In the genomic region with DNA sequence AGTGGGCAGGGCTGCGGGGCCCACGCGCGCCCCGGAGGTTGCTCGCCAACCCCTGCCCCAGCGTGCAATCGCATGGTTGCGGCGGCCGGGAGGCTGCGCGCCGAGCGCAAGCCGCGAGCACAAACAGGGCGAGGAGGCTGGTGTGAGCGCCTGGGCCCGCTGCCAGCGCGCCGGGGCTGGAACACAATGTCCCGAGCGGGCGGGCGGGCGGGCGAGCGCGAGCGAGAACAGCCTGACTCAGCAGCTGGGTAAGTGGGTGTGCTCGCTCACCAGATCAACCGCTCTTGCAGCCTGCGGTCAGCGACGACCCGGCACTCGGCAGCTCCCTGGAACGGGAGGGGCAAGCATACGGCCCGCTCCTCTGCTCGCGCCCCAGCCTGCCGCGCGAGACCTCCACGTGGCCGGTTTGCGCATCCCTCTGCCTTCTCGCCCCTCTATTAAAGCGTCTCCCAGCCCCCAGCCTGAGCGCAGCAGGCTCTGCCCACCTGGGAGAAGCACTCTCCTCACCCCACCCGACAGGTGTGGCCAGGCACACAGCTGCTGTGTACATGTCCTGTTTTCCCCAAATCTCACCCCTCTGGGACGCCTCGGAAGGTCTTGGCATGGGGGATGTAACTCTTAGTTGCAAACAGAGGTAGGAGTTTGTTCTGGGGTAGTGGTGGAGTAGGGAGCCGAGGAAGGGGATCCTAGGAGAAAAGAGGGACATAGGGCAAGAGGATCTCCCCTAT, we compare ENCODE assay signal across 8 cellular contexts. TPM values are rescaled to one million over a fixed set of nuclear protein-coding genes. Genes with fewer than 3 reads are reported as not detected.
A peak's percentile ranks its signal among the peaks of the same experiment; 100 is the strongest.
DNase-seq lines count a peak whose midpoint lies in the region; ATAC-seq and TF ChIP-seq lines count a peak whose summit lies in the region.

No MANE protein-coding gene starts in this region.

- CTCF ChIA-PET in BJ (lab: Yijun Ruan, JAX): interaction anchor here (1.0 to 4.8 kb wide), 3 partner anchors 9 to 144 kb away, joined by 3 to 24 read pairs (median 3); a partner anchor contains a TSS

- H3K27ac ChIP-seq in endodermal cell (ENCODE audit: low read depth, low read length): peak overlapping the region; percentile 87

- H3K4me3 Mint-ChIP-seq in endodermal cell (peak overlapping the region; percentile 63), mesothelial cell of epicardium (peak overlapping the region; percentile 76)

- H3K36me3 Mint-ChIP-seq in endodermal cell (ENCODE audit: low read depth): no peaks in the 10 kb centered on the region
- no peaks in the 10 kb centered on the region for H3K36me3 Mint-ChIP-seq in mesothelial cell of epicardium

- H3K27me3 Mint-ChIP-seq in endodermal cell (ENCODE audit: insufficient read depth): peaks cover 63% of the 10 kb centered on the region
- H3K27me3 Mint-ChIP-seq in mesothelial cell of epicardium (ENCODE audit: low read depth): peaks cover 11% of the 10 kb centered on the region

- DNase-seq in BJ (ENCODE audit: low read depth): no peak
- peak; percentile 81 for DNase-seq in HT-29 (ENCODE audit: low spot score)
- DNase-seq in NT2/D1 (ENCODE audit: low read depth, low spot score): no peak
- peak; percentile 82 for DNase-seq in activated CD8-positive, alpha-beta memory T cell treated with anti-CD3 and anti-CD28 coated beads, Interleukin-2, amount 50 U/mL, for 4 hours
- DNase-seq in endodermal cell: peak; percentile 82
- peak; percentile 68 to 85 for DNase-seq in mesothelial cell of epicardium (ENCODE audit: low spot score in 2 of 2, unreplicated experiment in 2 of 2)
- peak; percentile 64 for DNase-seq in stimulated activated CD8-positive, alpha-beta memory T cell treated with anti-CD3 and anti-CD28 coated beads, Interleukin-15, amount 100 ng/mL, for 24 hours (ENCODE audit: low read depth)

- H3K9me3 ChIP-seq in NT2/D1 (ENCODE audit: insufficient read depth, low read length) (no peaks in the 10 kb centered on the region), endodermal cell (ENCODE audit: control insufficient read depth, low read length) (no peaks in the 10 kb centered on the region)

- TF ChIP-seq CTCF in BJ (IDR thresholded peaks at IDR 0.05; ENCODE audit: insufficient read depth, low read depth, low read length): peak; percentile 7; the same call in 1 of the 2 replicates
- TF ChIP-seq CTCF in endodermal cell (conservative IDR thresholded peaks at IDR 0.05): no peak
- no peak for TF ChIP-seq CTCF in mesothelial cell of epicardium (IDR thresholded peaks at IDR 0.05; ENCODE audit: unreplicated experiment)

- POLR2A ChIA-PET in BJ (lab: Charles Lee): no interaction called here

- no peaks in the 10 kb centered on the region for H3K9me3 Mint-ChIP-seq in endodermal cell
- no peaks in the 10 kb centered on the region for H3K9me3 Mint-ChIP-seq in mesothelial cell of epicardium

- H3K36me3 ChIP-seq in BJ (ENCODE audit: control insufficient read depth, insufficient read depth, low read length): no peaks in the 10 kb centered on the region
- H3K36me3 ChIP-seq in NT2/D1 (ENCODE audit: insufficient read depth, insufficient read length, low read length): no peaks in the 10 kb centered on the region
- H3K36me3 ChIP-seq in endodermal cell (ENCODE audit: control insufficient read depth, insufficient read depth, low read length): no peaks in the 10 kb centered on the region

- H3K4me1 Mint-ChIP-seq in endodermal cell: peaks cover 43% of the 10 kb centered on the region
- H3K4me1 Mint-ChIP-seq in mesothelial cell of epicardium: peaks cover 54% of the 10 kb centered on the region

- H3K27ac Mint-ChIP-seq in endodermal cell: no peak overlapping the region
- peak overlapping the region; percentile 94 for H3K27ac Mint-ChIP-seq in mesothelial cell of epicardium

- peaks cover 5% of the 10 kb centered on the region for H3K4me1 ChIP-seq in NT2/D1 (ENCODE audit: insufficient read depth, insufficient read length)
- H3K4me1 ChIP-seq in endodermal cell (ENCODE audit: control insufficient read depth, insufficient read depth, low read length): peaks cover 16% of the 10 kb centered on the region

- H3K4me3 ChIP-seq in BJ (ENCODE audit: low read depth, low read length) (peak overlapping the region; percentile 55), NT2/D1 (ENCODE audit: insufficient read length, low read depth) (peak overlapping the region; percentile 74), endodermal cell (ENCODE audit: low read length) (peak overlapping the region; percentile 88)

- H3K9ac ChIP-seq in NT2/D1 (ENCODE audit: insufficient read length, low read depth) (peak overlapping the region; percentile 90), endodermal cell (ENCODE audit: extremely low read depth, low read length, poor library complexity, severe bottlenecking) (peak overlapping the region; percentile 44)

- H3K27me3 ChIP-seq in BJ (ENCODE audit: control insufficient read depth, insufficient read depth, low read length) (no peaks in the 10 kb centered on the region), NT2/D1 (ENCODE audit: insufficient read depth, insufficient read length) (no peaks in the 10 kb centered on the region), endodermal cell (ENCODE audit: control insufficient read depth, insufficient read depth, low read length, poor library complexity, severe bottlenecking) (peaks cover 24% of the 10 kb centered on the region)

- 0 to 2% methylated on average over 20 to 57 of the region's 57 CpGs for WGBS in endodermal cell (ENCODE audit: insufficient coverage in 1 of 2, insufficient read length in 1 of 2), 2 experiments

- ATAC-seq in GM19351 (IDR thresholded peaks at IDR 0.05; ENCODE audit: unreplicated experiment): peak; percentile 36

RNA-seq across cellular contexts. Expression of a gene that starts 8.7 kb away (rescaled TPM):
- 0.56 and 0.96 TPM in 2 replicates for polyA plus RNA-seq in BJ (2011; rRNA removed)
- polyA minus RNA-seq in BJ (2011; rRNA and poly(A)+ RNA removed): 1.6 TPM in 1 of 2 replicates, not detected in the other
- not detected in 2 replicates for total RNA-seq in HT-29 (2014; rRNA removed; shearing (Covaris generic))
- total RNA-seq in endodermal cell: under 1 TPM; 0.57 to 0.93 TPM
- polyA plus RNA-seq in endodermal cell (2013, experiment 1 of 2): 2.4 TPM
- polyA plus RNA-seq in endodermal cell (2013, experiment 2 of 2): 1.8 TPM
- total RNA-seq in mesothelial cell of epicardium: 3.3 to 4.9 TPM (median 4.2 TPM) in 3 replicates

RNA-seq across cellular contexts. Expression of a gene that starts 39.4 kb away (rescaled TPM):
- polyA plus RNA-seq in BJ (2011; rRNA removed): 1.6 and 2.3 TPM in 2 replicates
- polyA minus RNA-seq in BJ (2011; rRNA and poly(A)+ RNA removed): 0.85 and 1.4 TPM in 2 replicates
- 6.6 and 7.7 TPM in 2 replicates for total RNA-seq in HT-29 (2014; rRNA removed; shearing (Covaris generic))
- total RNA-seq in endodermal cell (10 to 100 TPM; 27.0 to 53.3 TPM), mesothelial cell of epicardium (7.3 to 7.6 TPM (median 7.3 TPM) in 3 replicates)
- 22.6 TPM for polyA plus RNA-seq in endodermal cell (2013, experiment 1 of 2)
- polyA plus RNA-seq in endodermal cell (2013, experiment 2 of 2): 22.4 TPM

RNA-seq across cellular contexts. Expression of a gene that starts 48.3 kb away (rescaled TPM):
- polyA plus RNA-seq in BJ (2011; rRNA removed): not detected in 2 replicates
- polyA minus RNA-seq in BJ (2011; rRNA and poly(A)+ RNA removed): not detected in 2 replicates
- total RNA-seq in HT-29 (2014; rRNA removed; shearing (Covaris generic)): not detected in 2 replicates
- 1 to 10 TPM; 1.1 to 2.1 TPM for total RNA-seq in endodermal cell
- 1.1 TPM for polyA plus RNA-seq in endodermal cell (2013, experiment 1 of 2)
- polyA plus RNA-seq in endodermal cell (2013, experiment 2 of 2): 0.95 TPM
- not detected in 3 replicates for total RNA-seq in mesothelial cell of epicardium

RNA-seq across cellular contexts. Expression of a gene that starts 52.7 kb away (rescaled TPM):
- polyA plus RNA-seq in BJ (2011; rRNA removed): not detected in 2 replicates
- polyA minus RNA-seq in BJ (2011; rRNA and poly(A)+ RNA removed): not detected in 2 replicates
- not detected in 2 replicates for total RNA-seq in HT-29 (2014; rRNA removed; shearing (Covaris generic))
- total RNA-seq in endodermal cell (not detected), mesothelial cell of epicardium (0.40 TPM in 1 of 3 replicates, not detected in the others)
- polyA plus RNA-seq in endodermal cell (2013, experiment 1 of 2): not detected
- polyA plus RNA-seq in endodermal cell (2013, experiment 2 of 2): not detected

Comparison
In these comparisons a context has a peak if more than half of its experiments do, and no peak if none do; other contexts are left out.
1. DNase-seq: peak in HT-29 (single experiment), activated CD8-positive, alpha-beta memory T cell treated with anti-CD3 and anti-CD28 coated beads, Interleukin-2, amount 50 U/mL, for 4 hours (single experiment), endodermal cell (single experiment), mesothelial cell of epicardium (2 of 2) and stimulated activated CD8-positive, alpha-beta memory T cell treated with anti-CD3 and anti-CD28 coated beads, Interleukin-15, amount 100 ng/mL, for 24 hours (single experiment); none in BJ (single experiment) and NT2/D1 (single experiment).
2. Peak in every context shown above with its lines, with median percentiles within 50 percentile points of each other: H3K4me3 ChIP-seq.